21 cellular contexts compared by ENCODE assay signal in genomic region chrX:79288723-79289122, GRCh38.
DNase-seq lines count a peak whose midpoint lies in the region; ATAC-seq and TF ChIP-seq lines count a peak whose summit lies in the region.
"Had no signal": no experiment of that assay in that cellular context is flagged by ENCODE, and none has a peak within 500 bp of the region (broad histone marks: within the 10 kb centered on the region; RNA-seq: fewer than 3 reads in every experiment).

No MANE protein-coding gene starts in this region.

- H4K20me1 ChIP-seq in SK-N-SH (ENCODE audit: insufficient read depth) = no peaks in the 10 kb centered on the region
- H4K20me1 ChIP-seq: BLaER1 had no signal

- no CpG with 5 or more reads among the region's 3 CpGs for WGBS in suprapubic skin
- WGBS in SK-N-SH (ENCODE audit: low lambda C conversion rate) = 5% methylated on average over 3 of the region's 3 CpGs

- no peaks in the 10 kb centered on the region for H3K9me2 ChIP-seq in SK-N-SH

- no peak for ATAC-seq in CD4-positive, alpha-beta T cell (ENCODE audit: poor library complexity)
- ATAC-seq in naive thymus-derived CD4-positive, alpha-beta T cell = no peak

- no peaks in the 10 kb centered on the region for H3F3A ChIP-seq in SK-N-SH (replicated peaks; ENCODE audit: insufficient read depth)

- H3K9me3 ChIP-seq in CD4-positive, alpha-beta T cell (ENCODE audit: control insufficient read depth, low read length) = no peaks in the 10 kb centered on the region
- H3K9me3 ChIP-seq in naive thymus-derived CD4-positive, alpha-beta T cell (ENCODE audit: control insufficient read depth in 2 of 3, low read length in 3 of 3) = no peaks in the 10 kb centered on the region
- H3K9me3 ChIP-seq in suprapubic skin (no peaks in the 10 kb centered on the region), SK-N-SH (no peaks in the 10 kb centered on the region)
- H3K9me3 ChIP-seq: BLaER1, HAP-1 had no signal

- no peaks in the 10 kb centered on the region for H3K79me2 ChIP-seq in SK-N-SH (ENCODE audit: insufficient read depth)

- no peak overlapping the region for H3K9ac ChIP-seq in SK-N-SH
- H3K9ac ChIP-seq: BLaER1 had no signal

- H3K4me1 ChIP-seq in naive thymus-derived CD4-positive, alpha-beta T cell (ENCODE audit: control insufficient read depth in 2 of 2, insufficient read depth in 2 of 2, low read length in 2 of 2) = no peaks in the 10 kb centered on the region
- no peaks in the 10 kb centered on the region for H3K4me1 ChIP-seq in suprapubic skin
- no peaks in the 10 kb centered on the region for H3K4me1 ChIP-seq in SK-N-SH (ENCODE audit: control insufficient read depth in 1 of 2, insufficient read depth in 2 of 2, low read depth in 1 of 2, low read length in 1 of 2)

- H2AFZ ChIP-seq in SK-N-SH (ENCODE audit: low read depth) = no peak overlapping the region

- CTCF ChIA-PET in CD4-positive, alpha-beta T cell (lab: Charles Lee) = no interaction called here
- CTCF ChIA-PET in naive thymus-derived CD4-positive, alpha-beta T cell (lab: Charles Lee) = no interaction called here
- CTCF ChIA-PET in SK-N-SH (lab: Yijun Ruan, JAX) = no interaction called here

- no peaks in the 10 kb centered on the region for H3K9me3 Mint-ChIP-seq in CD4-positive, alpha-beta T cell
- H3K9me3 Mint-ChIP-seq in naive thymus-derived CD4-positive, alpha-beta T cell = peaks cover 0 to 1% (median 0%) of the 10 kb centered on the region in 11 donors

- peaks cover 1% of the 10 kb centered on the region for H3K36me3 Mint-ChIP-seq in CD4-positive, alpha-beta T cell (ENCODE audit: low read depth)
- peaks cover 0 to 13% (median 0%) of the 10 kb centered on the region in 5 donors for H3K36me3 Mint-ChIP-seq in naive thymus-derived CD4-positive, alpha-beta T cell
- H3K36me3 Mint-ChIP-seq: CD4-positive, CD25-positive, alpha-beta regulatory T cell had no signal

- no peaks in the 10 kb centered on the region for H3K27me3 Mint-ChIP-seq in CD4-positive, alpha-beta T cell
- no peaks in the 10 kb centered on the region for H3K27me3 Mint-ChIP-seq in naive thymus-derived CD4-positive, alpha-beta T cell
- H3K27me3 Mint-ChIP-seq: B cell; CD4-positive, CD25-positive, alpha-beta regulatory T cell had no signal

- peaks cover 48% of the 10 kb centered on the region for H3K4me1 Mint-ChIP-seq in CD4-positive, alpha-beta T cell (ENCODE audit: low read depth)
- peaks cover 15 to 57% (median 48%) of the 10 kb centered on the region in 7 donors for H3K4me1 Mint-ChIP-seq in naive thymus-derived CD4-positive, alpha-beta T cell
- H3K4me1 Mint-ChIP-seq: B cell had no signal

- POLR2A ChIA-PET in CD4-positive, alpha-beta T cell (lab: Charles Lee) = no interaction called here
- POLR2A ChIA-PET in naive thymus-derived CD4-positive, alpha-beta T cell (lab: Charles Lee) = no interaction called here
- POLR2A ChIA-PET in SK-N-SH (lab: Yijun Ruan, JAX) = no interaction called here

- DNase-seq in NCI-H748 (lab: John Stamatoyannopoulos, UW; ENCODE audit: unreplicated experiment) (peak; percentile 19), NCI-H748 treated with DMSO at 0.1 percent for 48 hours (lab: John Stamatoyannopoulos, UW) (no peak), NCI-H2227 (lab: John Stamatoyannopoulos, UW; ENCODE audit: unreplicated experiment) (no peak), suprapubic skin (ENCODE audit: low spot score in 2 of 2) (no peak), SK-N-SH (no peak)
- no peak for DNase-seq in CD4-positive, alpha-beta T cell
- peak; percentile 73 for DNase-seq in Jurkat, Clone E6-1 (ENCODE audit: low read depth, low spot score)
- DNase-seq in naive thymus-derived CD4-positive, alpha-beta T cell = no peak
- DNase-seq: Calu3; CD4-positive, CD25-positive, alpha-beta regulatory T cell; CD8-positive, alpha-beta memory T cell; COR-L47; DMS53; DMS79 treated with DMSO at 0.1 percent for 48 hours; GOT3; HFFc6 had no signal

- TF ChIP-seq RAD21 in SK-N-SH (IDR thresholded peaks at IDR 0.05; ENCODE audit: low read length) = no peak

- intact Hi-C loops in CD4-positive, alpha-beta T cell (cut with DNase I, micrococcal nuclease) = loop anchor here in 1 of 2 experiments (10.0 kb wide), 1 partner anchor 46 kb away; no protein-coding TSS in a partner anchor
- intact Hi-C loops in naive thymus-derived CD4-positive, alpha-beta T cell (cut with micrococcal nuclease) = loop anchor here (5.0 kb wide), 2 partner anchors 79 to 124 kb away; partner anchors contain the start of gene ITM2A (in 1 of the 2)

- H3K4me3 ChIP-seq in Jurkat, Clone E6-1 (ENCODE audit: low read length) = peak overlapping the region; percentile 22; the same call in 1 of the 2 replicates
- no peak overlapping the region for H3K4me3 ChIP-seq in naive thymus-derived CD4-positive, alpha-beta T cell (ENCODE audit: low read length)
- no peak overlapping the region for H3K4me3 ChIP-seq in suprapubic skin
- H3K4me3 ChIP-seq in SK-N-SH (ENCODE audit: low read depth in 2 of 2, low read length in 1 of 2) = no peak overlapping the region
- H3K4me3 ChIP-seq: BLaER1, HAP-1 had no signal

- TF ChIP-seq CTCF in CD4-positive, alpha-beta T cell (IDR thresholded peaks at IDR 0.05) = no peak
- TF ChIP-seq CTCF in suprapubic skin (IDR thresholded peaks at IDR 0.05) (no peak), SK-N-SH (IDR thresholded peaks at IDR 0.05) (no peak)

- no peaks in the 10 kb centered on the region for H3K27me3 ChIP-seq in CD4-positive, alpha-beta T cell (ENCODE audit: control insufficient read depth, insufficient read depth, low read length)
- H3K27me3 ChIP-seq in naive thymus-derived CD4-positive, alpha-beta T cell (ENCODE audit: control insufficient read depth in 2 of 2, insufficient read depth in 2 of 2, low read length in 2 of 2) = no peaks in the 10 kb centered on the region
- no peaks in the 10 kb centered on the region for H3K27me3 ChIP-seq in suprapubic skin
- no peaks in the 10 kb centered on the region for H3K27me3 ChIP-seq in SK-N-SH (ENCODE audit: insufficient read depth)

- H3K27ac ChIP-seq in CD4-positive, alpha-beta T cell (ENCODE audit: low read depth, low read length) = no peak overlapping the region
- no peak overlapping the region for H3K27ac ChIP-seq in naive thymus-derived CD4-positive, alpha-beta T cell (ENCODE audit: low read depth, low read length)
- H3K27ac ChIP-seq in suprapubic skin (no peak overlapping the region), SK-N-SH (ENCODE audit: low read depth in 2 of 2, low read length in 1 of 2) (no peak overlapping the region)
- H3K27ac ChIP-seq: 22Rv1, BLaER1, C4-2B had no signal

- H3K36me3 ChIP-seq in naive thymus-derived CD4-positive, alpha-beta T cell (ENCODE audit: control insufficient read depth in 2 of 3, insufficient read depth in 3 of 3, low read length in 3 of 3) = no peaks in the 10 kb centered on the region
- H3K36me3 ChIP-seq in suprapubic skin (no peaks in the 10 kb centered on the region), SK-N-SH (replicated peaks in 1 of 2; ENCODE audit: control insufficient read depth in 1 of 2, insufficient read depth in 2 of 2, low read length in 1 of 2) (no peaks in the 10 kb centered on the region)
- H3K36me3 ChIP-seq: BLaER1, HAP-1 had no signal

- no peak for TF ChIP-seq POLR2A in suprapubic skin (IDR thresholded peaks at IDR 0.05)

- H3K27ac Mint-ChIP-seq in CD4-positive, alpha-beta T cell = peak overlapping the region; percentile 73
- peak overlapping the region in 6 of 9 donors; percentile 35 to 93 (median 62) for H3K27ac Mint-ChIP-seq in naive thymus-derived CD4-positive, alpha-beta T cell
- H3K27ac Mint-ChIP-seq: B cell; CD4-positive, CD25-positive, alpha-beta regulatory T cell; HFFc6 had no signal

- H3K4me3 Mint-ChIP-seq in CD4-positive, alpha-beta T cell = peak overlapping the region; percentile 35
- H3K4me3 Mint-ChIP-seq in naive thymus-derived CD4-positive, alpha-beta T cell = peak overlapping the region in 8 of 10 donors; percentile 7 to 83 (median 49)
- H3K4me3 Mint-ChIP-seq: B cell; CD8-positive, alpha-beta memory T cell; HFFc6 had no signal

- TF ChIP-seq EP300 in suprapubic skin (IDR thresholded peaks at IDR 0.05) (no peak), SK-N-SH (IDR thresholded peaks at IDR 0.05; ENCODE audit: borderline replicate concordance in 1 of 2, low read depth in 1 of 2, low read length in 1 of 2) (no peak)

- H3K4me2 ChIP-seq in SK-N-SH = no peak overlapping the region
- H3K4me2 ChIP-seq: BLaER1 had no signal

TF ChIP-seq in SK-N-SH, 30 proteins besides CTCF, POLR2A, EP300 and RAD21:
- TF ChIP-seq ELF1 (IDR thresholded peaks at IDR 0.05) = no peak
- TF ChIP-seq MEF2A (IDR thresholded peaks at IDR 0.05; ENCODE audit: borderline replicate concordance, low read depth) = no peak
TF ChIP-seq in SK-N-SH: peak in this region for 0.

Comparison
In these comparisons a context has a peak if more than half of its experiments do, and no peak if none do; other contexts are left out.
1. DNase-seq: peak in NCI-H748 (single experiment) and Jurkat, Clone E6-1 (single experiment); none in NCI-H748 treated with DMSO at 0.1 percent for 48 hours (single experiment), CD4-positive, alpha-beta T cell (0 of 10), naive thymus-derived CD4-positive, alpha-beta T cell (0 of 9), NCI-H2227 (single experiment), suprapubic skin (0 of 2) and SK-N-SH (single experiment).